Comparison of ENCODE assay signal across 8 cellular contexts in genomic region chr20:8722277-8722928, GRCh38.
DNase-seq lines count a peak whose midpoint lies in the region; ATAC-seq and TF ChIP-seq lines count a peak whose summit lies in the region.

No MANE protein-coding gene starts in this region.

- CTCF ChIA-PET in activated CD4-positive, alpha-beta memory T cell treated with anti-CD3 and anti-CD28 coated beads for 36 hours (lab: Charles Lee): interaction anchor here (0.5 to 5.9 kb wide), 59 partner anchors 9 to 1893 kb away, joined by 3 to 151 read pairs (median 5); partner anchors contain the start of gene PLCB1

- H3K36me3 Mint-ChIP-seq in activated CD4-positive, alpha-beta memory T cell treated with anti-CD3 and anti-CD28 coated beads for 36 hours: no peaks in the 10 kb centered on the region
- H3K36me3 Mint-ChIP-seq in progenitor cell of endocrine pancreas (ENCODE audit: insufficient read depth): no peaks in the 10 kb centered on the region

- peak; percentile 84 for TF ChIP-seq CTCF in progenitor cell of endocrine pancreas (IDR thresholded peaks at IDR 0.05; ENCODE audit: unreplicated experiment)

- H3K27me3 Mint-ChIP-seq in activated CD4-positive, alpha-beta memory T cell treated with anti-CD3 and anti-CD28 coated beads for 36 hours: no peaks in the 10 kb centered on the region
- no peaks in the 10 kb centered on the region for H3K27me3 Mint-ChIP-seq in progenitor cell of endocrine pancreas

- intact Hi-C loops in activated CD4-positive, alpha-beta memory T cell treated with anti-CD3 and anti-CD28 coated beads for 36 hours (cut with micrococcal nuclease): loop anchor here (1.0 to 5.0 kb wide), 3 partner anchors 335 to 679 kb away; no protein-coding TSS in a partner anchor
- intact Hi-C loops in head of caudate nucleus (cut with DNase I): loop anchor here (10.0 kb wide), 1 partner anchor 688 kb away; no protein-coding TSS in a partner anchor

- POLR2A ChIA-PET in activated CD4-positive, alpha-beta memory T cell treated with anti-CD3 and anti-CD28 coated beads for 36 hours (lab: Charles Lee): interaction anchor here (1.0 to 2.4 kb wide), 2 partner anchors 678 to 786 kb away, joined by 5 to 7 read pairs; no protein-coding TSS in a partner anchor

- H3K9me3 Mint-ChIP-seq in activated CD4-positive, alpha-beta memory T cell treated with anti-CD3 and anti-CD28 coated beads for 36 hours: no peaks in the 10 kb centered on the region
- no peaks in the 10 kb centered on the region for H3K9me3 Mint-ChIP-seq in progenitor cell of endocrine pancreas (ENCODE audit: low read depth)

- ATAC-seq in GM18873 (IDR thresholded peaks at IDR 0.05; ENCODE audit: low FRiP score, unreplicated experiment): peak; percentile 69
- ATAC-seq in HG03442 (IDR thresholded peaks at IDR 0.05; ENCODE audit: unreplicated experiment): peak; percentile 71

- no peak overlapping the region for H3K4me3 Mint-ChIP-seq in activated CD4-positive, alpha-beta memory T cell treated with anti-CD3 and anti-CD28 coated beads for 36 hours
- no peak overlapping the region for H3K4me3 Mint-ChIP-seq in progenitor cell of endocrine pancreas (ENCODE audit: low read depth)

- H3K27ac Mint-ChIP-seq in activated CD4-positive, alpha-beta memory T cell treated with anti-CD3 and anti-CD28 coated beads for 36 hours: no peak overlapping the region
- no peak overlapping the region for H3K27ac Mint-ChIP-seq in progenitor cell of endocrine pancreas

- no peaks in the 10 kb centered on the region for H3K4me1 Mint-ChIP-seq in activated CD4-positive, alpha-beta memory T cell treated with anti-CD3 and anti-CD28 coated beads for 36 hours (ENCODE audit: low read depth)
- H3K4me1 Mint-ChIP-seq in progenitor cell of endocrine pancreas (ENCODE audit: low read depth): no peaks in the 10 kb centered on the region

- DNase-seq in COR-L47 (lab: John Stamatoyannopoulos, UW): peak; percentile 50
- DNase-seq in NCI-H460 (ENCODE audit: extremely low read depth, low read depth): peak; percentile 76
- DNase-seq in activated CD4-positive, alpha-beta memory T cell treated with anti-CD3 and anti-CD28 coated beads for 36 hours: peak; percentile 13
- DNase-seq in head of caudate nucleus: peak in 26 of 42 donors; percentile 11 to 80 (median 48)
- no peak for DNase-seq in progenitor cell of endocrine pancreas (ENCODE audit: low spot score, unreplicated experiment)
- no peak for DNase-seq in activated T-cell treated with anti-CD3 and anti-CD28 coated beads for 4 hours

Comparison
In these comparisons a context has a peak if more than half of its experiments do, and no peak if none do; other contexts are left out.
1. DNase-seq: peak in COR-L47 (single experiment), NCI-H460 (single experiment), activated CD4-positive, alpha-beta memory T cell treated with anti-CD3 and anti-CD28 coated beads for 36 hours (single experiment) and head of caudate nucleus (26 of 42); none in progenitor cell of endocrine pancreas (single experiment) and activated T-cell treated with anti-CD3 and anti-CD28 coated beads for 4 hours (single experiment).